Comparison of ENCODE assay signal across 8 cellular contexts in the genomic region with DNA sequence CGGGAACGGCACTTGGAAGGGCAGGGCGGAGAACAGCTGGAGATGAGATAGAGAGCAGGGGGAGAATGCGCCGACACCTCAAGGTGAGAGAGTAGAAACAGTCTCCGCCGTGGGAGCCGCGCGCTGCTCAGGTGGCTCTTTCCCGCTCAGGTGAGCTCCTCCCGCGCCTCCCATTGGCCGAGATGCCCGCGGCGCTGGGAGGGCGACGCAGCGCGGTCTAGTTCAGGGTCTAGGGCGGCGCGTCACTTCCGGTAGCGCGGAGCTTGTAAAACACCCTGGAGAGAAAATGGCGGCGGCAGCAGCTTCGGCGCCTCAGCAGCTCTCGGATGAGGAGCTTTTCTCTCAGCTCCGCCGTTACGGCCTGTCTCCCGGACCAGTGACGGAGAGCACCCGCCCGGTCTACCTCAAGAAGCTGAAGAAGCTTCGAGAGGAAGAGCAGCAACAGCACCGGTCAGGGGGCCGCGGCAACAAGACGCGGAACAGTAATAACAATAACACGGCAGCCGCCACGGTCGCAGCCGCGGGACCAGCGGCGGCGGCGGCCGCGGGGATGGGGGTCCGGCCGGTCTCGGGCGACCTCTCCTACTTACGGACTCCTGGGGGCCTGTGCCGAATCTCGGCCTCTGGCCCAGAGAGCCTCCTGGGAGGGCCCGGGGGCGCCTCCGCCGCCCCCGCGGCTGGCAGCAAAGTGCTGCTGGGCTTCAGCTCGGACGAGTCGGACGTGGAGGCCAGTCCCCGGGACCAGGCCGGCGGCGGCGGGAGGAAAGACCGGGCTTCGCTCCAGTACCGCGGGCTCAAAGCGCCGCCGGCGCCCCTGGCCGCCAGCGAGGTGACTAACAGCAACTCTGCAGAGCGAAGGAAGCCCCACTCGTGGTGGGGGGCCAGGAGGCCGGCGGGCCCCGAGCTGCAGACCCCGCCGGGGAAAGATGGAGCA. TPM values are rescaled to one million over a fixed set of nuclear protein-coding genes. Genes with fewer than 3 reads are reported as not detected.
DNase-seq lines count a peak whose midpoint lies in the region; ATAC-seq and TF ChIP-seq lines count a peak whose summit lies in the region.

A gene (plus strand): TSS at position 273 of the 934 bp plus-strand sequence. CDS start 14 bp downstream, at position 287.

- no peak for TF ChIP-seq EP300 in transverse colon (IDR thresholded peaks at IDR 0.05; ENCODE audit: low read depth)

- peak; percentile 80 for DNase-seq in NCI-H146 treated with DMSO at 0.1 percent for 48 hours (lab: John Stamatoyannopoulos, UW; ENCODE audit: unreplicated experiment)
- DNase-seq in T-helper 1 cell = peak; percentile 90 to 96 (median 93)
- peak; percentile 90 to 97 (median 94) for DNase-seq in adrenal gland
- peak; percentile 93 to 96 (median 95) for DNase-seq in heart left ventricle
- peak; percentile 91 for DNase-seq in pons (ENCODE audit: low spot score)
- DNase-seq in transverse colon = peak; percentile 97

- WGBS in adrenal gland, 4 donors = 0 to 1% (median 0%) methylated on average over 21 to 96 of the region's 96 CpGs
- WGBS in heart left ventricle, 4 donors = 0 to 1% (median 1%) methylated on average over 57 to 96 of the region's 96 CpGs
- 0 to 1% methylated on average over 14 to 81 of the region's 96 CpGs for WGBS in transverse colon (ENCODE audit: low coverage in 1 of 2), 2 donors

- TF ChIP-seq CTCF in adrenal gland (IDR thresholded peaks at IDR 0.05) (peak in 2 of 6 experiments; percentile 6 to 16), heart left ventricle (IDR thresholded peaks at IDR 0.05) (peak in 1 of 12 donors; percentile 3), transverse colon (IDR thresholded peaks at IDR 0.05) (peak in 2 of 5 experiments; percentile 12 to 24)

- intact Hi-C loops in adrenal gland (cut with DNase I) = no loop called here
- intact Hi-C loops in heart left ventricle (cut with DNase I) = loop anchor here in 6 of 10 donors (2.0 to 10.0 kb wide), 4 partner anchors 38 to 63 kb away; no protein-coding TSS in a partner anchor
- intact Hi-C loops in transverse colon (cut with DNase I; ENCODE audit: low total_unique reads) = no loop called here

- ATAC-seq in HG02884 (IDR thresholded peaks at IDR 0.05; ENCODE audit: unreplicated experiment) = peak; percentile 90
- peak; percentile 97 to 98 (median 97) for ATAC-seq in heart left ventricle

- H3K4me1 ChIP-seq in adrenal gland (replicated peaks in 1 of 2) (peaks cover 15 to 44% of the 10 kb centered on the region in 2 donors), heart left ventricle (peaks cover 0 to 48% (median 42%) of the 10 kb centered on the region in 12 donors), transverse colon (peaks cover 33 to 52% (median 38%) of the 10 kb centered on the region in 4 donors)

- H3K27ac ChIP-seq in adrenal gland (peak within 1 kb of the TSS; percentile 44 to 98 (median 91)), heart left ventricle (peak within 1 kb of the TSS; percentile 88 to 97 (median 94)), transverse colon (peak within 1 kb of the TSS; percentile 95 to 99 (median 98))

- in situ Hi-C loops in transverse colon (cut with MboI; ENCODE audit: low pct_ligation_motif_present in 1 of 4, low pct_unique_long_range_greater_than_20kb in 1 of 4, low sequenced_read_pairs in 3 of 4) = no loop called here

- TF ChIP-seq POLR2A in GM15510 (IDR thresholded peaks at IDR 0.05; ENCODE audit: borderline replicate concordance, extremely low read depth, insufficient read length) (peak; percentile 94), adrenal gland (IDR thresholded peaks at IDR 0.05) (peak; percentile 79 to 93), heart left ventricle (IDR thresholded peaks at IDR 0.05) (peak in 1 of 2 donors; percentile 76), transverse colon (IDR thresholded peaks at IDR 0.05) (peak; percentile 95)

- H3K4me3 ChIP-seq in adrenal gland (peak within 1 kb of the TSS; percentile 67 to 95 (median 82)), heart left ventricle (peak within 1 kb of the TSS; percentile 78 to 99 (median 96)), transverse colon (peak within 1 kb of the TSS; percentile 82 to 100 (median 99))

- H3K9me3 ChIP-seq in adrenal gland (replicated peaks in 1 of 3) (no peaks in the 10 kb centered on the region), heart left ventricle (no peaks in the 10 kb centered on the region), transverse colon (no peaks in the 10 kb centered on the region)

- H3K27me3 ChIP-seq in adrenal gland (no peaks in the 10 kb centered on the region), heart left ventricle (no peaks in the 10 kb centered on the region), transverse colon (no peaks in the 10 kb centered on the region)

- no peaks in the 10 kb centered on the region for H3K36me3 ChIP-seq in adrenal gland (replicated peaks in 1 of 2)
- peaks cover 0 to 11% (median 0%) of the 10 kb centered on the region in 9 donors for H3K36me3 ChIP-seq in heart left ventricle
- no peaks in the 10 kb centered on the region for H3K36me3 ChIP-seq in transverse colon

RNA-seq across cellular contexts. Expression of the gene that starts here (rescaled TPM):
- 10 to 100 TPM; 17.8 to 52.1 (median 25.3) TPM for total RNA-seq in adrenal gland
- 10 to 100 TPM in 2 of 3 donors, 1 to 10 TPM in 1; 7.1 to 15.7 (median 10.5) TPM for polyA plus RNA-seq in adrenal gland
- 10 to 100 TPM; 10.8 to 19.9 (median 13.2) TPM for total RNA-seq in heart left ventricle
- polyA plus RNA-seq in heart left ventricle = 1 to 10 TPM; 4.9 to 9.4 TPM
- total RNA-seq in transverse colon = 100 to 1,000 TPM in 1 of 4 donors, 10 to 100 TPM in 3; 45.2 to 159 (median 63.0) TPM

Comparison
In these comparisons a context has a peak if more than half of its experiments do, and no peak if none do; other contexts are left out.
1. Peak in every context shown above with its lines: DNase-seq, ATAC-seq, H3K4me3 ChIP-seq and H3K27ac ChIP-seq.
2. intact Hi-C loops: an anchor here in heart left ventricle (2.0 to 10.0 kb wide); none called in adrenal gland and transverse colon.